Comparison of ENCODE assay signal across 1 cellular context in the genomic region with DNA sequence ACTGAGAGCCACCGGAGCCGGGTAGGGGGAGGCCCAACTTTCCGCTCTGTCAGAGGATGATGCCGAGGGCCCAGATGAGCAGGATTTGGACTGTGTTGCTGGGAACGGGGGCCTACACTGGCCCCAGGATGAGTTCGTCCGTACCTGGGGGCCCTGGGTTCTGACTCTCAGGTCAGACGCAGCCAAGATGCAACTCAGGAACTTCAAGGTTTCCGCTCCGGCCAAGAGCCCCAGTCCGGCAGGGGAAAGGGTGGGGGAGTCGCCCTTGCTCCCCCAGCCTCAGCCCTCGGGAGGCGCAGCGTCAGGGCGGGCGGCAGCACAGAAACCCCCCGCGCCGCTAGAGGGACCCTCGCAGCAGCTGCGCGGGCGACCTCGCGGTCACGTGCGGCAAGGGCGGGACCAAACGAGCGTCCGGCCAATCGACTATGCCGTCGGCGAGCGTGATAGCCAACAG.
TF ChIP-seq lines count a peak whose summit lies in the region.

No MANE protein-coding gene starts in this region.

TF ChIP-seq in endothelial cell of umbilical vein, 7 proteins besides CTCF, POLR2A, EP300 and RAD21:
- no peak for TF ChIP-seq FOS (IDR thresholded peaks at IDR 0.05; ENCODE audit: borderline replicate concordance, insufficient read depth, low read length)
- TF ChIP-seq POLR2AphosphoS5 (IDR thresholded peaks at IDR 0.05; ENCODE audit: insufficient read depth, low read depth, low read length) = no peak
- TF ChIP-seq EZH2 (IDR thresholded peaks at IDR 0.05; ENCODE audit: borderline replicate concordance, low read depth, low read length, severe bottlenecking) = no peak
- TF ChIP-seq, protein P1, sequence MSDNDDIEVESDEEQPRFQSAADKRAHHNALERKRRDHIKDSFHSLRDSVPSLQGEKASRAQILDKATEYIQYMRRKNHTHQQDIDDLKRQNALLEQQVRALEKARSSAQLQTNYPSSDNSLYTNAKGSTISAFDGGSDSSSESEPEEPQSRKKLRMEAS (IDR thresholded peaks at IDR 0.05; ENCODE audit: insufficient read depth, insufficient read length) = peak; percentile 96
